Comparison of ENCODE assay signal across 21 cellular contexts in genomic region chr17:67238976-67239375, GRCh38. TPM values are rescaled to one million over a fixed set of nuclear protein-coding genes. Genes with fewer than 3 reads are reported as not detected.
A peak's percentile ranks its signal among the peaks of the same experiment; 100 is the strongest.
DNase-seq lines count a peak whose midpoint lies in the region; ATAC-seq and TF ChIP-seq lines count a peak whose summit lies in the region.
"Had no signal": no experiment of that assay in that cellular context is flagged by ENCODE, and none has a peak within 500 bp of the region (broad histone marks: within the 10 kb centered on the region; RNA-seq: fewer than 3 reads in every experiment).

No MANE protein-coding gene starts in this region.

- BruUV-seq in Caco-2 (replicated peaks; lab: Mats Ljungman, UMichigan), result no TSS peak

- no peak overlapping the region for H3K4me3 ChIP-seq in Caco-2 (ENCODE audit: low read depth, low read length)
- H3K4me3 ChIP-seq: esophagus muscularis mucosa, right lobe of liver had no signal

- no peaks in the 10 kb centered on the region for H3K36me3 ChIP-seq in Caco-2 (ENCODE audit: control insufficient read depth, insufficient read depth, low read length)

- peaks cover 68% of the 10 kb centered on the region for H3K36me3 Mint-ChIP-seq in Caco-2 (ENCODE audit: insufficient read depth, unreplicated experiment)
- peaks cover 74% of the 10 kb centered on the region for H3K36me3 Mint-ChIP-seq in dendritic cell treated with granulocyte-macrophage colony-stimulating factor and Interleukin-4, amounts not matched to agents 40 ng/mL and 50 ng/mL, for 4 days (ENCODE audit: low read depth)
- H3K36me3 Mint-ChIP-seq in natural killer cell treated with Interleukin-12 subunit alpha and Interleukin-12 subunit beta and Interleukin-15 and Interleukin-18, amount 100 ng/mL, for 72 hours, result peaks cover 18% of the 10 kb centered on the region

- no peak overlapping the region for H3K27ac Mint-ChIP-seq in Caco-2 (ENCODE audit: unreplicated experiment)
- peak overlapping the region; percentile 17 for H3K27ac Mint-ChIP-seq in dendritic cell treated with granulocyte-macrophage colony-stimulating factor and Interleukin-4, amounts not matched to agents 40 ng/mL and 50 ng/mL, for 4 days
- peak overlapping the region; percentile 68 to 87 for H3K27ac Mint-ChIP-seq in natural killer cell treated with Interleukin-12 subunit alpha and Interleukin-12 subunit beta and Interleukin-15 and Interleukin-18, amount 100 ng/mL, for 72 hours

- no peaks in the 10 kb centered on the region for H3K9me3 Mint-ChIP-seq in Caco-2 (ENCODE audit: unreplicated experiment)
- H3K9me3 Mint-ChIP-seq in dendritic cell treated with granulocyte-macrophage colony-stimulating factor and Interleukin-4, amounts not matched to agents 40 ng/mL and 50 ng/mL, for 4 days, result no peaks in the 10 kb centered on the region
- no peaks in the 10 kb centered on the region for H3K9me3 Mint-ChIP-seq in natural killer cell treated with Interleukin-12 subunit alpha and Interleukin-12 subunit beta and Interleukin-15 and Interleukin-18, amount 100 ng/mL, for 72 hours
- H3K9me3 Mint-ChIP-seq: activated naive CD4-positive, alpha-beta T cell treated with anti-CD3 and anti-CD28 coated beads, Interleukin-2, amount 50 U/mL, for 72 hours; CD8-positive, alpha-beta T cell had no signal

- peaks cover 39% of the 10 kb centered on the region for H3K4me1 ChIP-seq in Caco-2

- intact Hi-C loops in Caco-2 (cut with micrococcal nuclease; ENCODE audit: unreplicated experiment), result no loop called here
- intact Hi-C loops in dendritic cell treated with granulocyte-macrophage colony-stimulating factor and Interleukin-4, amounts not matched to agents 40 ng/mL and 50 ng/mL, for 4 days (cut with micrococcal nuclease), result no loop called here

- peaks cover 32% of the 10 kb centered on the region for H3K4me1 Mint-ChIP-seq in Caco-2 (ENCODE audit: low read depth, unreplicated experiment)
- H3K4me1 Mint-ChIP-seq in dendritic cell treated with granulocyte-macrophage colony-stimulating factor and Interleukin-4, amounts not matched to agents 40 ng/mL and 50 ng/mL, for 4 days (ENCODE audit: low read depth), result peaks cover 47% of the 10 kb centered on the region
- H3K4me1 Mint-ChIP-seq in natural killer cell treated with Interleukin-12 subunit alpha and Interleukin-12 subunit beta and Interleukin-15 and Interleukin-18, amount 100 ng/mL, for 72 hours (ENCODE audit: low read depth in 2 of 2), result peaks cover 50 to 63% of the 10 kb centered on the region in 2 donors

- POLR2A ChIA-PET in Caco-2 (lab: Charles Lee), result interaction anchor here (1.0 kb wide), 1 partner anchor 15 kb away, joined by 6 read pairs; no protein-coding TSS in a partner anchor

- ATAC-seq in natural killer cell treated with Interleukin-12 subunit alpha and Interleukin-12 subunit beta and Interleukin-15 and Interleukin-18, amount 100 ng/mL, for 72 hours, result no peak
- ATAC-seq in HG03342 (IDR thresholded peaks at IDR 0.05; ENCODE audit: unreplicated experiment), result no peak
- ATAC-seq: activated naive CD4-positive, alpha-beta T cell treated with anti-CD3 and anti-CD28 coated beads, Interleukin-2, amount 50 U/mL, for 72 hours; CD8-positive, alpha-beta T cell had no signal

- DNase-seq in Caco-2 (peak; percentile 32 to 40), HK-2 (ENCODE audit: unreplicated experiment) (peak; percentile 58), NCI-H2107 (lab: John Stamatoyannopoulos, UW) (no peak), mesenteric fat pad (ENCODE audit: low spot score) (no peak), UCSD-AML1 (lab: John Stamatoyannopoulos, UW; ENCODE audit: unreplicated experiment) (no peak)
- DNase-seq in natural killer cell treated with Interleukin-12 subunit alpha and Interleukin-12 subunit beta and Interleukin-15 and Interleukin-18, amount 100 ng/mL, for 72 hours (ENCODE audit: low spot score), result no peak
- DNase-seq: activated CD4-positive, alpha-beta T cell treated with anti-CD3 and anti-CD28 coated beads for 1 hour; activated CD8-positive, alpha-beta memory T cell treated with anti-CD3 and anti-CD28 coated beads, Interleukin-2, amount 50 U/mL, for 48 hours; CD8-positive, alpha-beta T cell; head of caudate nucleus; MM.1S; NCI-H1694 treated with DMSO at 0.1 percent for 48 hours; NCI-H446 treated with DMSO at 0.1 percent for 48 hours; right lobe of liver; stimulated activated CD4-positive, alpha-beta T cell treated with anti-CD3 and anti-CD28 coated beads, Interleukin-2, amount 100 ng/mL, for 24 hours; substantia nigra; T-helper 9 cell had no signal

- TF ChIP-seq CTCF in Caco-2 (IDR thresholded peaks at IDR 0.05; ENCODE audit: insufficient read depth in 1 of 2, low read depth in 1 of 2, low read length in 1 of 2, severe bottlenecking in 1 of 2, unreplicated experiment in 1 of 2), result no peak

- H3K27me3 Mint-ChIP-seq in Caco-2 (ENCODE audit: insufficient read depth, unreplicated experiment), result no peaks in the 10 kb centered on the region
- H3K27me3 Mint-ChIP-seq in dendritic cell treated with granulocyte-macrophage colony-stimulating factor and Interleukin-4, amounts not matched to agents 40 ng/mL and 50 ng/mL, for 4 days, result no peaks in the 10 kb centered on the region
- no peaks in the 10 kb centered on the region for H3K27me3 Mint-ChIP-seq in natural killer cell treated with Interleukin-12 subunit alpha and Interleukin-12 subunit beta and Interleukin-15 and Interleukin-18, amount 100 ng/mL, for 72 hours

- no peaks in the 10 kb centered on the region for H3K27me3 ChIP-seq in Caco-2 (replicated peaks; ENCODE audit: control insufficient read depth, insufficient read depth, low read length)
- H3K27me3 ChIP-seq: esophagus muscularis mucosa, right lobe of liver had no signal

- peak overlapping the region; percentile 6 for H3K4me3 Mint-ChIP-seq in Caco-2 (ENCODE audit: unreplicated experiment)
- no peak overlapping the region for H3K4me3 Mint-ChIP-seq in dendritic cell treated with granulocyte-macrophage colony-stimulating factor and Interleukin-4, amounts not matched to agents 40 ng/mL and 50 ng/mL, for 4 days
- peak overlapping the region; percentile 11 for H3K4me3 Mint-ChIP-seq in natural killer cell treated with Interleukin-12 subunit alpha and Interleukin-12 subunit beta and Interleukin-15 and Interleukin-18, amount 100 ng/mL, for 72 hours
- H3K4me3 Mint-ChIP-seq: CD8-positive, alpha-beta T cell had no signal

- no peaks in the 10 kb centered on the region for H3K9me3 ChIP-seq in Caco-2
- H3K9me3 ChIP-seq: esophagus muscularis mucosa, right lobe of liver had no signal

- CTCF ChIA-PET in Caco-2 (lab: Charles Lee), result interaction anchor here (0.9 kb wide), 1 partner anchor 18 kb away, joined by 4 read pairs; no protein-coding TSS in a partner anchor

RNA-seq across cellular contexts. Expression of gene HELZ, which starts 6.0 kb away (rescaled TPM):
- total RNA-seq in Caco-2 (2022) (63.8 and 70.0 TPM in 2 replicates), mesenteric fat pad (68.8 TPM)
- 100 to 1,000 TPM; 106 to 110 TPM for total RNA-seq in natural killer cell treated with Interleukin-12 subunit alpha and Interleukin-12 subunit beta and Interleukin-15 and Interleukin-18, amount 100 ng/mL, for 72 hours

Comparison
In these comparisons a context has a peak if more than half of its experiments do, and no peak if none do; other contexts are left out.
1. DNase-seq: peak in Caco-2 (2 of 2) and HK-2 (single experiment); none in natural killer cell treated with Interleukin-12 subunit alpha and Interleukin-12 subunit beta and Interleukin-15 and Interleukin-18, amount 100 ng/mL, for 72 hours (single experiment), NCI-H2107 (single experiment), mesenteric fat pad (single experiment) and UCSD-AML1 (single experiment).